9 cellular contexts compared by ENCODE assay signal in genomic region chr14:29804481-29804880, GRCh38.
"Had no signal": no experiment of that assay in that cellular context is flagged by ENCODE, and none has a peak within 500 bp of the region (broad histone marks: within the 10 kb centered on the region; RNA-seq: fewer than 3 reads in every experiment).

No MANE protein-coding gene starts in this region.

- ATAC-seq: HCT116 had no signal

- H3K27ac ChIP-seq: HL-60, KMS-11 had no signal

- DNase-seq: GOT3, H7, HFFc6, KBM-7 had no signal

- H3K9ac ChIP-seq: KMS-11 had no signal

- H3K9me3 Mint-ChIP-seq: HFFc6 had no signal

- H3K27ac Mint-ChIP-seq: HFFc6, IgD-negative memory B cell had no signal

- H3K27me3 Mint-ChIP-seq: IgD-negative memory B cell had no signal

- H3K36me3 ChIP-seq: HAP-1 had no signal

- H3K4me3 ChIP-seq: HAP-1 had no signal

- H3K4me3 Mint-ChIP-seq: HFFc6, IgD-negative memory B cell had no signal

- H3K9me3 ChIP-seq: HAP-1 had no signal

- H3K4me2 ChIP-seq: KMS-11 had no signal
